Comparison of ENCODE assay signal across 8 cellular contexts in the genomic region with DNA sequence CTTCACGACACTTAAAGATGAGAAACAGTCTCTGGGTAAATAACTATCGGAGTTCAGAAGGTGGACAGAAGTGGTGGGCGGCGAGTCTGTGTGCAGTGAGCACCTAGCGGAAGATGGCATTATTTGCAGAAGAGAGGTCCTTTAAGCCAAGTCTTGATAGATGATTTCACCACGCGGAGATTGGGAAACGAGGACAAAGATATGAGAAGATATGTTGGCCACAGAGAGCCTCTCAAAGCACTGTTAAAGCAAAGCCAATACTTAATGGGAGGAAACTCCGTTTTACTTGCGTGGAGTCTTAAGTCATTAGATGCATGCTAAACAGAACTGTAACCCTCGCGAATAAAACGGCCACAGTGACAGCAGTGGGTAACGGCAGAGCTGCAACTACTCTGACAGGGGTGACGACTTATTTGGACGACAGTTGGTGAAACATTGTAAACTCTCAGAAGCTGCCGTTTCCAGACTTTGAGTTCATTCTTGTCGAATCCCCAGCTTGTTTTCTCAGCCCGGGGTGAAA. TPM values are rescaled to one million over a fixed set of nuclear protein-coding genes. Genes with fewer than 3 reads are reported as not detected.
A peak's percentile ranks its signal among the peaks of the same experiment; 100 is the strongest.
DNase-seq lines count a peak whose midpoint lies in the region; ATAC-seq, FAIRE-seq and TF ChIP-seq lines count a peak whose summit lies in the region.

No MANE protein-coding gene starts in this region.

- TF ChIP-seq POLR2A in GM18505 (IDR thresholded peaks at IDR 0.05; ENCODE audit: borderline replicate concordance, extremely low read depth, insufficient read depth, insufficient read length) = peak; percentile 77

- H3K27me3 ChIP-seq in osteoblast (ENCODE audit: insufficient read depth, low read length) = no peaks in the 10 kb centered on the region

- H3K4me3 ChIP-seq in fibroblast of mammary gland (ENCODE audit: control insufficient read depth, low read depth, low read length) (peak overlapping the region; percentile 74), osteoblast (ENCODE audit: insufficient read depth, low read length) (peak overlapping the region; percentile 86)

- H2AFZ ChIP-seq in osteoblast (ENCODE audit: low read length) = peak overlapping the region; percentile 100

- FAIRE-seq in D721Med (lab: Jason Lieb, UNC) = no peak

- DNase-seq in NCI-H748 treated with DMSO at 0.1 percent for 48 hours (lab: John Stamatoyannopoulos, UW) (peak; percentile 30), activated T-cell treated with anti-CD3 and anti-CD28 coated beads for 24 hours (ENCODE audit: low read depth) (peak; percentile 30), fibroblast of mammary gland (ENCODE audit: low read depth) (peak; percentile 61), osteoblast (ENCODE audit: insufficient read length, low spot score, missing footprints) (peak; percentile 85), germinal center (ENCODE audit: low spot score) (no peak), D721Med (ENCODE audit: insufficient read length, low spot score) (no peak)

- no peaks in the 10 kb centered on the region for H3K9me3 ChIP-seq in osteoblast (ENCODE audit: low read depth, low read length)

- peak overlapping the region; percentile 89 for H3K27ac ChIP-seq in osteoblast (ENCODE audit: low read depth, low read length)

- H3K36me3 ChIP-seq in osteoblast (ENCODE audit: insufficient read depth, low read length) = no peaks in the 10 kb centered on the region

- peak overlapping the region; percentile 91 for H3K4me2 ChIP-seq in osteoblast (ENCODE audit: insufficient read depth, low read length)

- ATAC-seq in GM18505 (IDR thresholded peaks at IDR 0.05; ENCODE audit: unreplicated experiment) = peak; percentile 10
- peak; percentile 0 for ATAC-seq in HG03064 (IDR thresholded peaks at IDR 0.05; ENCODE audit: low read depth, unreplicated experiment)

- TF ChIP-seq CTCF in fibroblast of mammary gland (conservative IDR thresholded peaks at IDR 0.05; ENCODE audit: control insufficient read depth, insufficient read depth, low read depth, low read length) (peak; percentile 29), osteoblast (IDR thresholded peaks at IDR 0.05; ENCODE audit: extremely low read depth, low read depth, low read length) (peak; percentile 24), D721Med (IDR thresholded peaks at IDR 0.05; ENCODE audit: insufficient read depth, missing control alignments) (no peak)

- peaks cover 21% of the 10 kb centered on the region for H4K20me1 ChIP-seq in osteoblast (ENCODE audit: insufficient read depth, low read length)

- H3K4me1 ChIP-seq in osteoblast (ENCODE audit: insufficient read depth, low read length) = peaks cover 17% of the 10 kb centered on the region

- H3K79me2 ChIP-seq in osteoblast (ENCODE audit: insufficient read depth, low read length) = peaks cover 56% of the 10 kb centered on the region

RNA-seq across cellular contexts. Expression of a gene that starts 0.6 kb away (rescaled TPM):
- total RNA-seq in osteoblast = 62.5 and 82.2 TPM in 2 replicates

Comparison
In these comparisons a context has a peak if more than half of its experiments do, and no peak if none do; other contexts are left out.
1. DNase-seq: peak in NCI-H748 treated with DMSO at 0.1 percent for 48 hours (single experiment), activated T-cell treated with anti-CD3 and anti-CD28 coated beads for 24 hours (single experiment), fibroblast of mammary gland (single experiment) and osteoblast (single experiment); none in germinal center (single experiment) and D721Med (single experiment).